ENCODE assay signal across 1 cellular context in genomic region chr10:74917481-74918077, GRCh38.
A peak's percentile ranks its signal among the peaks of the same experiment; 100 is the strongest.
TF ChIP-seq lines count a peak whose summit lies in the region.

No MANE protein-coding gene starts in this region.

TF ChIP-seq in HepG2, 621 proteins besides CTCF, POLR2A, EP300 and RAD21 (continued from another document):
- TF ChIP-seq PREB (CRISPR knock-in tag; IDR thresholded peaks at IDR 0.05) (no peak), MNT (IDR thresholded peaks at IDR 0.05) (no peak), MAF1 (CRISPR knock-in tag; IDR thresholded peaks at IDR 0.05; ENCODE audit: borderline replicate concordance) (no peak), MAFG (CRISPR knock-in tag; IDR thresholded peaks at IDR 0.05) (peak; percentile 73; the same call in 1 of the 2 replicates), U2AF2 (IDR thresholded peaks at IDR 0.05; ENCODE audit: low read depth, low read length) (no peak), KDM2A (CRISPR knock-in tag; IDR thresholded peaks at IDR 0.05; ENCODE audit: borderline replicate concordance, low read depth) (no peak), NFE2L2 (IDR thresholded peaks at IDR 0.05; ENCODE audit: low read length) (peak; percentile 81), MAFK (conservative IDR thresholded peaks at IDR 0.05 in 1 of 2, IDR thresholded peaks at IDR 0.05 in 1 of 2; ENCODE audit: low read length in 2 of 2) (peak; percentile 92 to 97), CHD2 (IDR thresholded peaks at IDR 0.05; ENCODE audit: low read depth, low read length) (no peak), ZNF136 (CRISPR knock-in tag; IDR thresholded peaks at IDR 0.05; ENCODE audit: low read depth) (no peak), NR2F6 (IDR thresholded peaks at IDR 0.05) (no peak), NR2F6 (CRISPR knock-in tag; IDR thresholded peaks at IDR 0.05) (no peak), SOX5 (CRISPR knock-in tag; IDR thresholded peaks at IDR 0.05; ENCODE audit: borderline replicate concordance) (peak; percentile 56; the same call in 1 of the 2 replicates), ARID5B (CRISPR knock-in tag; IDR thresholded peaks at IDR 0.05) (peak; percentile 48), HNRNPL (IDR thresholded peaks at IDR 0.05; ENCODE audit: low read depth, low read length) (no peak), ZNF256 (CRISPR knock-in tag; conservative IDR thresholded peaks at IDR 0.05) (no peak), ZNF761 (CRISPR knock-in tag; conservative IDR thresholded peaks at IDR 0.05) (no peak), ZNF543 (CRISPR knock-in tag; IDR thresholded peaks at IDR 0.05) (no peak)
- TF ChIP-seq, protein P1, sequence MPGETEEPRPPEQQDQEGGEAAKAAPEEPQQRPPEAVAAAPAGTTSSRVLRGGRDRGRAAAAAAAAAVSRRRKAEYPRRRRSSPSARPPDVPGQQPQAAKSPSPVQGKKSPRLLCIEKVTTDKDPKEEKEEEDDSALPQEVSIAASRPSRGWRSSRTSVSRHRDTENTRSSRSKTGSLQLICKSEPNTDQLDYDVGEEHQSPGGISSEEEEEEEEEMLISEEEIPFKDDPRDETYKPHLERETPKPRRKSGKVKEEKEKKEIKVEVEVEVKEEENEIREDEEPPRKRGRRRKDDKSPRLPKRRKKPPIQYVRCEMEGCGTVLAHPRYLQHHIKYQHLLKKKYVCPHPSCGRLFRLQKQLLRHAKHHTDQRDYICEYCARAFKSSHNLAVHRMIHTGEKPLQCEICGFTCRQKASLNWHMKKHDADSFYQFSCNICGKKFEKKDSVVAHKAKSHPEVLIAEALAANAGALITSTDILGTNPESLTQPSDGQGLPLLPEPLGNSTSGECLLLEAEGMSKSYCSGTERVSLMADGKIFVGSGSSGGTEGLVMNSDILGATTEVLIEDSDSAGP (CRISPR knock-in tag; IDR thresholded peaks at IDR 0.05; ENCODE audit: borderline replicate concordance): no peak
- TF ChIP-seq, protein P2, sequence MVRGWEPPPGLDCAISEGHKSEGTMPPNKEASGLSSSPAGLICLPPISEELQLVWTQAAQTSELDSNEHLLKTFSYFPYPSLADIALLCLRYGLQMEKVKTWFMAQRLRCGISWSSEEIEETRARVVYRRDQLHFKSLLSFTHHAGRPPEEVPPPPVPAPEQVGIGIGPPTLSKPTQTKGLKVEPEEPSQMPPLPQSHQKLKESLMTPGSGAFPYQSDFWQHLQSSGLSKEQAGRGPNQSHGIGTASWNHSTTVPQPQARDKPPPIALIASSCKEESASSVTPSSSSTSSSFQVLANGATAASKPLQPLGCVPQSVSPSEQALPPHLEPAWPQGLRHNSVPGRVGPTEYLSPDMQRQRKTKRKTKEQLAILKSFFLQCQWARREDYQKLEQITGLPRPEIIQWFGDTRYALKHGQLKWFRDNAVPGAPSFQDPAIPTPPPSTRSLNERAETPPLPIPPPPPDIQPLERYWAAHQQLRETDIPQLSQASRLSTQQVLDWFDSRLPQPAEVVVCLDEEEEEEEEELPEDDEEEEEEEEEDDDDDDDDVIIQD (CRISPR knock-in tag; IDR thresholded peaks at IDR 0.05; ENCODE audit: low read depth): peak; percentile 16; the same call in 1 of the 2 replicates
- TF ChIP-seq, protein P3, sequence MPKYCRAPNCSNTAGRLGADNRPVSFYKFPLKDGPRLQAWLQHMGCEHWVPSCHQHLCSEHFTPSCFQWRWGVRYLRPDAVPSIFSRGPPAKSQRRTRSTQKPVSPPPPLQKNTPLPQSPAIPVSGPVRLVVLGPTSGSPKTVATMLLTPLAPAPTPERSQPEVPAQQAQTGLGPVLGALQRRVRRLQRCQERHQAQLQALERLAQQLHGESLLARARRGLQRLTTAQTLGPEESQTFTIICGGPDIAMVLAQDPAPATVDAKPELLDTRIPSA (CRISPR knock-in tag; IDR thresholded peaks at IDR 0.05; ENCODE audit: borderline replicate concordance): no peak
